In genomic region chr7:74302745-74303221, GRCh38 we compare ENCODE assay signal across 26 cellular contexts. TPM values are rescaled to one million over a fixed set of nuclear protein-coding genes. Genes with fewer than 3 reads are reported as not detected.
DNase-seq lines count a peak whose midpoint lies in the region; ATAC-seq and TF ChIP-seq lines count a peak whose summit lies in the region.
"Had no signal": no experiment of that assay in that cellular context is flagged by ENCODE, and none has a peak within 500 bp of the region (broad histone marks: within the 10 kb centered on the region; RNA-seq: fewer than 3 reads in every experiment).

No MANE protein-coding gene starts in this region.

- H3K4me3 Mint-ChIP-seq in activated T-helper 1 cell treated with anti-CD3 and anti-CD28 coated beads, Interleukin-12 subunit alpha, Interleukin-12 subunit beta, Interleukin-2, Interleukin-4 antibody, amounts not matched to agents 30 ng/mL and 10 ng/mL and 1 ng/mL, durations not matched to agents 14 hours and 24 hours and 36 hours = no peak overlapping the region
- H3K4me3 Mint-ChIP-seq: activated CD4-positive, alpha-beta T cell treated with anti-CD3 and anti-CD28 coated beads, Interleukin-2, amount 10 ng/mL, durations not matched to agents 7 days and 5 days; activated CD8-positive, alpha-beta memory T cell treated with anti-CD3 and anti-CD28 coated beads, Interleukin-2, amount 10 ng/mL, durations not matched to agents 7 days and 5 days; activated naive CD4-positive, alpha-beta T cell treated with anti-CD3 and anti-CD28 coated beads for 36 hours; activated T-cell treated with anti-CD3 and anti-CD28 coated beads, Interleukin-2, amount 50 U/mL, for 72 hours; effector memory CD8-positive, alpha-beta T cell; nephron; stimulated activated naive CD8-positive, alpha-beta T cell treated with anti-CD3 and anti-CD28 coated beads, Interleukin-15, amount 100 ng/mL, for 72 hours; type B pancreatic cell had no signal

- TF ChIP-seq RAD21 in SK-N-SH (IDR thresholded peaks at IDR 0.05; ENCODE audit: low read length) = no peak

- peaks cover 35% of the 10 kb centered on the region for H3K79me1 ChIP-seq in mesenchymal stem cell (replicated peaks; ENCODE audit: low read length, poor library complexity, severe bottlenecking)

- H3K27ac ChIP-seq in SK-N-SH (ENCODE audit: low read depth in 2 of 2, low read length in 1 of 2) (no peak overlapping the region), SJCRH30 (peak overlapping the region; percentile 5; the same call in 1 of the 2 replicates), mesenchymal stem cell (ENCODE audit: low read length, poor library complexity, severe bottlenecking) (no peak overlapping the region), thyroid gland (no peak overlapping the region)
- H3K27ac ChIP-seq: esophagus muscularis mucosa, left ventricle myocardium inferior, pancreas, VCaP had no signal

- H2BK5ac ChIP-seq in mesenchymal stem cell (ENCODE audit: low read depth, low read length, poor library complexity, severe bottlenecking) = no peak overlapping the region

- H3K4me1 ChIP-seq in SK-N-SH (ENCODE audit: control insufficient read depth in 1 of 2, insufficient read depth in 2 of 2, low read depth in 1 of 2, low read length in 1 of 2) (peaks cover 14 to 18% of the 10 kb centered on the region in 2 experiments; a peak in 3 of 4 replicates), SJCRH30 (peaks cover 23% of the 10 kb centered on the region), mesenchymal stem cell (ENCODE audit: control insufficient read depth, insufficient read depth, low read depth, low read length) (peaks cover 32% of the 10 kb centered on the region), thyroid gland (peaks cover 0 to 12% of the 10 kb centered on the region in 2 donors)

- no peak overlapping the region for H3K4me2 ChIP-seq in SK-N-SH
- no peak overlapping the region for H3K4me2 ChIP-seq in mesenchymal stem cell (ENCODE audit: low read length, poor library complexity, severe bottlenecking)

- intact Hi-C loops in thyroid gland (cut with DNase I) = no loop called here
- intact Hi-C loops in activated T-helper 1 cell treated with anti-CD3 and anti-CD28 coated beads, Interleukin-12 subunit alpha, Interleukin-12 subunit beta, Interleukin-2, Interleukin-4 antibody, amounts not matched to agents 30 ng/mL and 10 ng/mL and 1 ng/mL, durations not matched to agents 14 hours and 24 hours and 36 hours (cut with micrococcal nuclease) = no loop called here

- no peak overlapping the region for H3K27ac Mint-ChIP-seq in activated T-helper 1 cell treated with anti-CD3 and anti-CD28 coated beads, Interleukin-12 subunit alpha, Interleukin-12 subunit beta, Interleukin-2, Interleukin-4 antibody, amounts not matched to agents 30 ng/mL and 10 ng/mL and 1 ng/mL, durations not matched to agents 14 hours and 24 hours and 36 hours
- H3K27ac Mint-ChIP-seq: activated CD4-positive, alpha-beta T cell treated with anti-CD3 and anti-CD28 coated beads, Interleukin-2, amount 10 ng/mL, durations not matched to agents 7 days and 5 days; activated CD8-positive, alpha-beta memory T cell treated with anti-CD3 and anti-CD28 coated beads, Interleukin-2, amount 10 ng/mL, durations not matched to agents 7 days and 5 days; activated naive CD4-positive, alpha-beta T cell treated with anti-CD3 and anti-CD28 coated beads for 36 hours; activated T-cell treated with anti-CD3 and anti-CD28 coated beads, Interleukin-2, amount 50 U/mL, for 72 hours; effector memory CD8-positive, alpha-beta T cell; nephron; stimulated activated naive CD8-positive, alpha-beta T cell treated with anti-CD3 and anti-CD28 coated beads, Interleukin-15, amount 100 ng/mL, for 72 hours; type B pancreatic cell had no signal

- H3K14ac ChIP-seq in mesenchymal stem cell (ENCODE audit: low read length in 2 of 2) = no peak overlapping the region

- H3K4me1 Mint-ChIP-seq in activated T-helper 1 cell treated with anti-CD3 and anti-CD28 coated beads, Interleukin-12 subunit alpha, Interleukin-12 subunit beta, Interleukin-2, Interleukin-4 antibody, amounts not matched to agents 30 ng/mL and 10 ng/mL and 1 ng/mL, durations not matched to agents 14 hours and 24 hours and 36 hours (ENCODE audit: low read depth) = peaks cover 11% of the 10 kb centered on the region

- H3K18ac ChIP-seq in mesenchymal stem cell (ENCODE audit: low read depth in 1 of 2, low read length in 2 of 2) = peak overlapping the region in 1 of 2 experiments; percentile 14

- ATAC-seq in SK-N-SH treated with all-trans-retinoic acid at 6 μM for 48 hours = no peak; the same call in 2 of the 3 replicates
- no peak for ATAC-seq in HG03097 (IDR thresholded peaks at IDR 0.05; ENCODE audit: low FRiP score, unreplicated experiment)
- ATAC-seq: activated CD8-positive, alpha-beta memory T cell treated with anti-CD3 and anti-CD28 coated beads, Interleukin-2, amount 10 ng/mL, durations not matched to agents 7 days and 5 days; activated T-cell treated with anti-CD3 and anti-CD28 coated beads, Interleukin-2, amount 50 U/mL, for 72 hours; effector memory CD8-positive, alpha-beta T cell; pancreas; stimulated activated naive CD8-positive, alpha-beta T cell treated with anti-CD3 and anti-CD28 coated beads, Interleukin-15, amount 100 ng/mL, for 72 hours had no signal

- H3K27me3 Mint-ChIP-seq in activated T-helper 1 cell treated with anti-CD3 and anti-CD28 coated beads, Interleukin-12 subunit alpha, Interleukin-12 subunit beta, Interleukin-2, Interleukin-4 antibody, amounts not matched to agents 30 ng/mL and 10 ng/mL and 1 ng/mL, durations not matched to agents 14 hours and 24 hours and 36 hours (ENCODE audit: insufficient read depth) = peaks cover 10% of the 10 kb centered on the region
- H3K27me3 Mint-ChIP-seq: type B pancreatic cell had no signal

- POLR2A ChIA-PET in SK-N-SH (lab: Yijun Ruan, JAX) = interaction anchor here (1.1 kb wide), 1 partner anchor 98 kb away, joined by 3 read pairs; no protein-coding TSS in a partner anchor

- TF ChIP-seq EP300 in SK-N-SH (IDR thresholded peaks at IDR 0.05; ENCODE audit: borderline replicate concordance in 1 of 2, low read depth in 1 of 2, low read length in 1 of 2) = no peak

- H2AK5ac ChIP-seq in mesenchymal stem cell (ENCODE audit: low read length, severe bottlenecking) = no peak overlapping the region

- no peak overlapping the region for H2AFZ ChIP-seq in SK-N-SH (ENCODE audit: low read depth)
- no peak overlapping the region for H2AFZ ChIP-seq in mesenchymal stem cell (ENCODE audit: low read depth, low read length)

- no peak overlapping the region for H4K91ac ChIP-seq in mesenchymal stem cell (ENCODE audit: low read length)

- H3K27me3 ChIP-seq in SK-N-SH (ENCODE audit: insufficient read depth) = no peaks in the 10 kb centered on the region
- H3K27me3 ChIP-seq in SJCRH30 = no peaks in the 10 kb centered on the region
- H3K27me3 ChIP-seq in mesenchymal stem cell (ENCODE audit: control insufficient read depth in 1 of 2, insufficient read depth in 1 of 2, low read length in 2 of 2) = no peaks in the 10 kb centered on the region
- H3K27me3 ChIP-seq in thyroid gland = no peaks in the 10 kb centered on the region
- H3K27me3 ChIP-seq: BE2C, esophagus muscularis mucosa, pancreas, sigmoid colon had no signal

- H3K9me3 Mint-ChIP-seq in activated T-helper 1 cell treated with anti-CD3 and anti-CD28 coated beads, Interleukin-12 subunit alpha, Interleukin-12 subunit beta, Interleukin-2, Interleukin-4 antibody, amounts not matched to agents 30 ng/mL and 10 ng/mL and 1 ng/mL, durations not matched to agents 14 hours and 24 hours and 36 hours = no peaks in the 10 kb centered on the region
- H3K9me3 Mint-ChIP-seq: activated CD4-positive, alpha-beta T cell treated with anti-CD3 and anti-CD28 coated beads, Interleukin-2, amount 10 ng/mL, durations not matched to agents 7 days and 5 days; activated naive CD4-positive, alpha-beta T cell treated with anti-CD3 and anti-CD28 coated beads for 36 hours; activated T-cell treated with anti-CD3 and anti-CD28 coated beads, Interleukin-2, amount 50 U/mL, for 72 hours; effector memory CD8-positive, alpha-beta T cell; nephron; stimulated activated naive CD8-positive, alpha-beta T cell treated with anti-CD3 and anti-CD28 coated beads, Interleukin-15, amount 100 ng/mL, for 72 hours; type B pancreatic cell had no signal

- H3K9me2 ChIP-seq in SK-N-SH = no peaks in the 10 kb centered on the region

- H2BK120ac ChIP-seq in mesenchymal stem cell (ENCODE audit: low read depth, low read length) = no peak overlapping the region

- H3K79me2 ChIP-seq in SK-N-SH (ENCODE audit: insufficient read depth) = peaks cover 98% of the 10 kb centered on the region

- no peak overlapping the region for H3K23ac ChIP-seq in mesenchymal stem cell (ENCODE audit: low read length in 2 of 2)

- peak overlapping the region; percentile 24 for H4K8ac ChIP-seq in mesenchymal stem cell (ENCODE audit: low read length)

- peaks cover 27% of the 10 kb centered on the region for H3F3A ChIP-seq in SK-N-SH (replicated peaks; ENCODE audit: insufficient read depth)

- no peak overlapping the region for H2BK12ac ChIP-seq in mesenchymal stem cell (ENCODE audit: low read length in 2 of 2)

- 84% methylated on average over 8 of the region's 10 CpGs for WGBS in SK-N-SH (ENCODE audit: low lambda C conversion rate)
- 83% methylated on average over 10 of the region's 10 CpGs for WGBS in mesenchymal stem cell
- 70 to 100% methylated on average over 1 to 9 of the region's 10 CpGs for WGBS in thyroid gland, 2 donors

- H3K9me3 ChIP-seq in SK-N-SH = no peaks in the 10 kb centered on the region
- no peaks in the 10 kb centered on the region for H3K9me3 ChIP-seq in SJCRH30 (replicated peaks)
- H3K9me3 ChIP-seq in mesenchymal stem cell (ENCODE audit: control insufficient read depth, low read length) = no peaks in the 10 kb centered on the region
- no peaks in the 10 kb centered on the region for H3K9me3 ChIP-seq in thyroid gland
- H3K9me3 ChIP-seq: BE2C, esophagus muscularis mucosa, left ventricle myocardium inferior, pancreas, sigmoid colon had no signal

- H4K20me1 ChIP-seq in SK-N-SH (ENCODE audit: insufficient read depth) = peaks cover 98% of the 10 kb centered on the region

- H3K4me3 ChIP-seq in SK-N-SH (ENCODE audit: low read depth in 2 of 2, low read length in 1 of 2) (no peak overlapping the region), SJCRH30 (no peak overlapping the region), mesenchymal stem cell (ENCODE audit: insufficient read depth in 1 of 2, low read depth in 1 of 2, low read length in 2 of 2) (no peak overlapping the region), thyroid gland (replicated peaks in 1 of 3) (no peak overlapping the region)
- H3K4me3 ChIP-seq: esophagus muscularis mucosa, left ventricle myocardium inferior, pancreas, sigmoid colon had no signal

- H3K36me3 ChIP-seq in SK-N-SH (replicated peaks in 1 of 2; ENCODE audit: control insufficient read depth in 1 of 2, insufficient read depth in 2 of 2, low read length in 1 of 2) = no peaks in the 10 kb centered on the region
- no peaks in the 10 kb centered on the region for H3K36me3 ChIP-seq in SJCRH30
- H3K36me3 ChIP-seq in mesenchymal stem cell (ENCODE audit: control insufficient read depth in 1 of 2, insufficient read depth in 2 of 2, low read depth in 1 of 2, low read length in 2 of 2) = peaks cover 0 to 6% of the 10 kb centered on the region in 2 experiments
- no peaks in the 10 kb centered on the region for H3K36me3 ChIP-seq in thyroid gland
- H3K36me3 ChIP-seq: BE2C, esophagus muscularis mucosa, left ventricle myocardium inferior, pancreas, sigmoid colon had no signal

- H3K36me3 Mint-ChIP-seq in activated T-helper 1 cell treated with anti-CD3 and anti-CD28 coated beads, Interleukin-12 subunit alpha, Interleukin-12 subunit beta, Interleukin-2, Interleukin-4 antibody, amounts not matched to agents 30 ng/mL and 10 ng/mL and 1 ng/mL, durations not matched to agents 14 hours and 24 hours and 36 hours (ENCODE audit: low read depth) = no peaks in the 10 kb centered on the region
- H3K36me3 Mint-ChIP-seq: activated CD8-positive, alpha-beta memory T cell treated with anti-CD3 and anti-CD28 coated beads, Interleukin-2, amount 10 ng/mL, durations not matched to agents 7 days and 5 days had no signal

- H3K9ac ChIP-seq in SK-N-SH (no peak overlapping the region), mesenchymal stem cell (ENCODE audit: low read length) (no peak overlapping the region)

- CTCF ChIA-PET in SK-N-SH (lab: Yijun Ruan, JAX) = interaction anchor here (1.8 to 2.2 kb wide), 2 partner anchors 27 to 98 kb away, joined by 6 to 13 read pairs; no protein-coding TSS in a partner anchor

- DNase-seq in SK-N-SH (peak; percentile 64), SJCRH30 (peak; percentile 97 to 98), mesenchymal stem cell (no peak), thyroid gland (no peak), NCI-H2227 (lab: John Stamatoyannopoulos, UW; ENCODE audit: unreplicated experiment) (no peak)
- no peak for DNase-seq in activated T-helper 1 cell treated with anti-CD3 and anti-CD28 coated beads, Interleukin-12 subunit alpha, Interleukin-12 subunit beta, Interleukin-2, Interleukin-4 antibody, amounts not matched to agents 30 ng/mL and 10 ng/mL and 1 ng/mL, durations not matched to agents 14 hours and 24 hours and 36 hours (ENCODE audit: low spot score)
- DNase-seq: activated CD4-positive, alpha-beta T cell treated with anti-CD3 and anti-CD28 coated beads, Interleukin-2, amount 10 ng/mL, durations not matched to agents 7 days and 5 days; activated CD8-positive, alpha-beta memory T cell treated with anti-CD3 and anti-CD28 coated beads, Interleukin-2, amount 10 ng/mL, durations not matched to agents 7 days and 5 days; activated naive CD4-positive, alpha-beta T cell treated with anti-CD3 and anti-CD28 coated beads for 36 hours; activated T-cell treated with anti-CD3 and anti-CD28 coated beads, Interleukin-2, amount 50 U/mL, for 72 hours; BE2C; DND-41; effector memory CD8-positive, alpha-beta T cell; hippocampal formation; left ventricle myocardium inferior; NCI-H2081 treated with DMSO at 0.1 percent for 48 hours; NK-92 treated with Interleukin-12 subunit alpha and Interleukin-12 subunit beta, amount 100 ng/mL, for 24 hours; pancreas; sigmoid colon; stimulated activated naive CD8-positive, alpha-beta T cell treated with anti-CD3 and anti-CD28 coated beads, Interleukin-15, amount 100 ng/mL, for 72 hours had no signal

- H3K4ac ChIP-seq in mesenchymal stem cell (ENCODE audit: low read depth in 1 of 2, low read length in 2 of 2) = no peak overlapping the region

- no peak overlapping the region for H2BK15ac ChIP-seq in mesenchymal stem cell (ENCODE audit: low read depth, poor library complexity, severe bottlenecking)

- no peak for TF ChIP-seq POLR2A in thyroid gland (IDR thresholded peaks at IDR 0.05)

- no peak for TF ChIP-seq CTCF in SK-N-SH (IDR thresholded peaks at IDR 0.05)
- no peak for TF ChIP-seq CTCF in thyroid gland (IDR thresholded peaks at IDR 0.05)

RNA-seq across cellular contexts. Expression of gene CLIP2, which starts 13.6 kb away (rescaled TPM):
- polyA plus RNA-seq in SK-N-SH (2012; rRNA removed) = 9.6 and 14.3 TPM in 2 replicates
- polyA plus RNA-seq in SK-N-SH (2012; cell fraction: cytosol; rRNA removed) = 8.6 and 11.9 TPM in 2 replicates
- polyA plus RNA-seq in SK-N-SH (2012; cell fraction: nucleus; rRNA removed) = 19.0 and 26.1 TPM in 2 replicates
- 29.1 and 29.7 TPM in 2 replicates for total RNA-seq in SJCRH30 (2014; rRNA removed; shearing (Covaris generic))
- polyA plus RNA-seq in mesenchymal stem cell (2013, experiment 1 of 2) = 68.2 TPM
- 63.3 TPM for polyA plus RNA-seq in mesenchymal stem cell (2013, experiment 2 of 2)
- total RNA-seq in thyroid gland = 10 to 100 TPM in 1 of 4 donors, 1 to 10 TPM in 3; 4.4 to 16.5 (median 6.7) TPM
- total RNA-seq in activated T-helper 1 cell treated with anti-CD3 and anti-CD28 coated beads, Interleukin-12 subunit alpha, Interleukin-12 subunit beta, Interleukin-2, Interleukin-4 antibody, amounts not matched to agents 30 ng/mL and 10 ng/mL and 1 ng/mL, durations not matched to agents 14 hours and 24 hours and 36 hours = 1.5 and 1.7 TPM in 2 replicates

RNA-seq across cellular contexts. Expression of gene RFC2, which starts 48.6 kb away (rescaled TPM):
- polyA plus RNA-seq in SK-N-SH (2012; rRNA removed) = 31.2 and 36.1 TPM in 2 replicates
- polyA plus RNA-seq in SK-N-SH (2012; cell fraction: cytosol; rRNA removed) = 28.8 and 34.3 TPM in 2 replicates
- 14.6 and 17.1 TPM in 2 replicates for polyA plus RNA-seq in SK-N-SH (2012; cell fraction: nucleus; rRNA removed)
- 111 and 112 TPM in 2 replicates for total RNA-seq in SJCRH30 (2014; rRNA removed; shearing (Covaris generic))
- polyA plus RNA-seq in mesenchymal stem cell (2013, experiment 1 of 2) = 17.3 TPM
- polyA plus RNA-seq in mesenchymal stem cell (2013, experiment 2 of 2) = 16.3 TPM
- 10 to 100 TPM; 11.4 to 16.8 (median 14.0) TPM for total RNA-seq in thyroid gland
- total RNA-seq in activated T-helper 1 cell treated with anti-CD3 and anti-CD28 coated beads, Interleukin-12 subunit alpha, Interleukin-12 subunit beta, Interleukin-2, Interleukin-4 antibody, amounts not matched to agents 30 ng/mL and 10 ng/mL and 1 ng/mL, durations not matched to agents 14 hours and 24 hours and 36 hours = 87.3 and 89.1 TPM in 2 replicates

Comparison
In these comparisons a context has a peak if more than half of its experiments do, and no peak if none do; other contexts are left out.
1. DNase-seq: peak in SK-N-SH (single experiment) and SJCRH30 (2 of 2); none in mesenchymal stem cell (single experiment), thyroid gland (0 of 2), NCI-H2227 (single experiment) and activated T-helper 1 cell treated with anti-CD3 and anti-CD28 coated beads, Interleukin-12 subunit alpha, Interleukin-12 subunit beta, Interleukin-2, Interleukin-4 antibody, amounts not matched to agents 30 ng/mL and 10 ng/mL and 1 ng/mL, durations not matched to agents 14 hours and 24 hours and 36 hours (single experiment).